ENCODE assay signal across 8 cellular contexts in genomic region chr19:50724522-50725217, GRCh38. TPM values are rescaled to one million over a fixed set of nuclear protein-coding genes. Genes with fewer than 3 reads are reported as not detected.
DNase-seq lines count a peak whose midpoint lies in the region; ATAC-seq and TF ChIP-seq lines count a peak whose summit lies in the region.

No MANE protein-coding gene starts in this region.

- H3K4me1 ChIP-seq in left lung: peaks cover 8 to 23% of the 10 kb centered on the region in 2 donors

- H3K4me3 ChIP-seq in left lung: peak overlapping the region; percentile 44 to 58

- no peaks in the 10 kb centered on the region for H3K9me3 ChIP-seq in left lung

- DNase-seq in NCI-H226: peak; percentile 95
- peak; percentile 81 for DNase-seq in activated CD4-positive, alpha-beta T cell treated with anti-CD3 and anti-CD28 coated beads, Interleukin-2, amount 50 U/mL, for 1 hour
- DNase-seq in dedifferentiated amniotic fluid mesenchymal stem cell (ENCODE audit: extremely low spot score): peak; percentile 99
- peak; percentile 98 to 99 for DNase-seq in left lung
- DNase-seq in stimulated activated CD4-positive, alpha-beta T cell treated with anti-CD3 and anti-CD28 coated beads, Interleukin-2, amount 100 ng/mL, for 24 hours: peak; percentile 90 to 97
- DNase-seq in NCI-H2107 (lab: John Stamatoyannopoulos, UW): no peak

- H3K27ac ChIP-seq in left lung: peak overlapping the region; percentile 19 to 61

- no peaks in the 10 kb centered on the region for H3K36me3 ChIP-seq in left lung

- intact Hi-C loops in left lung (cut with DNase I): no loop called here

- ATAC-seq in GM18511 (IDR thresholded peaks at IDR 0.05; ENCODE audit: unreplicated experiment): peak; percentile 89
- ATAC-seq in HG03108 (IDR thresholded peaks at IDR 0.05; ENCODE audit: unreplicated experiment): peak; percentile 65
- peak; percentile 97 for ATAC-seq in left lung

- H3K27me3 ChIP-seq in left lung: peaks cover 6 to 89% of the 10 kb centered on the region in 2 donors

- TF ChIP-seq CTCF in left lung (IDR thresholded peaks at IDR 0.05): peak in 1 of 2 donors; percentile 61

RNA-seq across cellular contexts. Expression of gene CLEC11A, which starts 1.5 kb away (rescaled TPM):
- total RNA-seq in left lung: 10 to 100 TPM; 13.7 to 49.1 TPM

RNA-seq across cellular contexts. Expression of gene SHANK1, which starts 5.1 kb away (rescaled TPM):
- total RNA-seq in left lung: 1 to 10 TPM in 1 of 2 donors, under 1 TPM in 1; 0.21 to 1.4 TPM

RNA-seq across cellular contexts. Expression of gene GPR32, which starts 45.6 kb away (rescaled TPM):
- total RNA-seq in left lung: not detected
